In genomic region chr18:24616638-24617037, GRCh38 we compare ENCODE assay signal across 1 cellular context.
TF ChIP-seq lines count a peak whose summit lies in the region.

No MANE protein-coding gene starts in this region.

TF ChIP-seq in GM23338, 12 proteins besides CTCF, POLR2A, EP300 and RAD21 (continued from another document):
- TF ChIP-seq REST (IDR thresholded peaks at IDR 0.05; ENCODE audit: unreplicated experiment) (no peak), CREB1 (CRISPR knock-in tag; IDR thresholded peaks at IDR 0.05; ENCODE audit: low read depth) (no peak), EZH2 (IDR thresholded peaks at IDR 0.05; ENCODE audit: low read depth, unreplicated experiment) (no peak), EZH2phosphoT487 (IDR thresholded peaks at IDR 0.05; ENCODE audit: unreplicated experiment) (no peak), ZNF331 (CRISPR knock-in tag; IDR thresholded peaks at IDR 0.05; ENCODE audit: low read depth) (no peak), ETS1 (IDR thresholded peaks at IDR 0.05) (no peak), POLR2AphosphoS5 (IDR thresholded peaks at IDR 0.05; ENCODE audit: low read depth) (no peak), NANOG (IDR thresholded peaks at IDR 0.05; ENCODE audit: borderline replicate concordance) (no peak)
